Comparison of ENCODE assay signal across 20 cellular contexts in the genomic region with DNA sequence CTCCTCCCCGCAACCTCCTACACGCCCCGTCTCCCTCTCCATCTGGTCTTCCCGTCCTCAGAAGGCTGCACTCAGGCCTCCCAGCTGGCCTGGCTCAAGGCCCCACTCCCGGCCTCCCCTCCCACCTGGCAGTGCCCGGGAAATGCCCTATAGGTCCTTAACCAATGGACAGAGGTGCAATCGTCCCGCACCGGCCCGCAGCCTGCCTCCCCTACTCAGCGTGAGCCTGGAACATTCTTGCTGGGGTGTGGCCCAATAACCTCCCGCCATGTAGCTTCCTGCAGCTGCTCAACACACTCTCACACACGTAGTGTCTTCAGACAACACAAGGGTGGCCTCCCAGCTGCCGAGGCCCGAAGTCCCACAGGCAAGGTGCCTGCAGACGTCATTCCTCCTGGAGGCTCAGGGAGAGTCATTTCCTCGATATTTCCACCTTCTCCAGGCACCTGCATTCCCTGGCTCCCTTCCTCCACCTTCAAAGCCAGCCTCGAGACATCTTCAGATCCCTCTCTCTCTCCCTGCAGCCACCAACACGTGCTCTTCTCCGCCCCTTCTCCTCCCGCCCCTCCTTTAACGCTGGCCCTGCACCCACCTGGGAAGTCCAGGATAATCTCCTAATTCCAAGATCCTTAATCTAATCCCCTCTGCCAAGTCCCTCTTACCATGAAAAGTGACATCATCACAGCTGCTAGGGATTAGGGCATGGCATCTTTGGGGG. TPM values are rescaled to one million over a fixed set of nuclear protein-coding genes. Genes with fewer than 3 reads are reported as not detected.
DNase-seq lines count a peak whose midpoint lies in the region; TF ChIP-seq lines count a peak whose summit lies in the region.
"Had no signal": no experiment of that assay in that cellular context is flagged by ENCODE, and none has a peak within 500 bp of the region (broad histone marks: within the 10 kb centered on the region; RNA-seq: fewer than 3 reads in every experiment).

No MANE protein-coding gene starts in this region.

- CTCF ChIA-PET in SK-N-SH (lab: Yijun Ruan, JAX), result interaction anchor here (1.2 kb wide), 1 partner anchor 58 kb away, joined by 4 read pairs; no protein-coding TSS in a partner anchor

- H3F3A ChIP-seq in neural progenitor cell (ENCODE audit: low read depth) (no peaks in the 10 kb centered on the region), SK-N-SH (replicated peaks; ENCODE audit: insufficient read depth) (no peaks in the 10 kb centered on the region)

- H3K9me3 ChIP-seq in neural progenitor cell (ENCODE audit: low read depth), result no peaks in the 10 kb centered on the region
- H3K9me3 ChIP-seq in SK-N-SH, result no peaks in the 10 kb centered on the region
- no peaks in the 10 kb centered on the region for H3K9me3 ChIP-seq in spleen
- H3K9me3 ChIP-seq: adrenal gland, upper lobe of left lung had no signal

- H3K79me2 ChIP-seq in neural progenitor cell (ENCODE audit: low read depth) (no peaks in the 10 kb centered on the region), SK-N-SH (ENCODE audit: insufficient read depth) (no peaks in the 10 kb centered on the region)

- H3K4me3 Mint-ChIP-seq in chondrocyte (ENCODE audit: unreplicated experiment), result no peak overlapping the region
- H3K4me3 Mint-ChIP-seq in neural progenitor cell, result peak overlapping the region; percentile 7
- H3K4me3 Mint-ChIP-seq: activated CD4-positive, alpha-beta T cell treated with anti-CD3 and anti-CD28 coated beads for 36 hours; activated CD8-positive, alpha-beta memory T cell treated with anti-CD3 and anti-CD28 coated beads, Interleukin-2, amount 10 ng/mL, durations not matched to agents 7 days and 5 days; stimulated activated naive CD8-positive, alpha-beta T cell treated with anti-CD3 and anti-CD28 coated beads, Interleukin-15, Interleukin-2, amounts not matched to agents 100 ng/mL and 50 ng/mL, for 24 hours had no signal

- H3K36me3 Mint-ChIP-seq in chondrocyte (ENCODE audit: low read depth) (no peaks in the 10 kb centered on the region), neural progenitor cell (no peaks in the 10 kb centered on the region)
- H3K36me3 Mint-ChIP-seq: activated CD8-positive, alpha-beta memory T cell treated with anti-CD3 and anti-CD28 coated beads, Interleukin-2, amount 10 ng/mL, durations not matched to agents 7 days and 5 days had no signal

- H3K9ac ChIP-seq in neural progenitor cell (no peak overlapping the region), SK-N-SH (no peak overlapping the region)

- TF ChIP-seq RAD21 in SK-N-SH (IDR thresholded peaks at IDR 0.05; ENCODE audit: low read length), result no peak

- 51% methylated on average over 22 of the region's 22 CpGs for WGBS in SK-N-SH (ENCODE audit: low lambda C conversion rate)
- 50 to 68% (median 61%) methylated on average over 20 to 22 of the region's 22 CpGs for WGBS in spleen, 5 donors

- H3K36me3 ChIP-seq in neural progenitor cell, result no peaks in the 10 kb centered on the region
- H3K36me3 ChIP-seq in SK-N-SH (replicated peaks in 1 of 2; ENCODE audit: control insufficient read depth in 1 of 2, insufficient read depth in 2 of 2, low read length in 1 of 2), result no peaks in the 10 kb centered on the region
- H3K36me3 ChIP-seq in spleen, result no peaks in the 10 kb centered on the region
- H3K36me3 ChIP-seq: adrenal gland, upper lobe of left lung had no signal

- DNase-seq in NCI-H748 (lab: John Stamatoyannopoulos, UW; ENCODE audit: unreplicated experiment) (peak; percentile 23), NCI-H748 treated with DMSO at 0.1 percent for 48 hours (lab: John Stamatoyannopoulos, UW) (no peak), NCI-H226 (peak; percentile 64), chondrocyte (ENCODE audit: low spot score) (peak; percentile 76), neural progenitor cell (ENCODE audit: low spot score) (no peak), SK-N-SH (no peak), spleen (no peak)
- DNase-seq in activated CD8-positive, alpha-beta memory T cell treated with anti-CD3 and anti-CD28 coated beads, Interleukin-2, amount 50 U/mL, for 4 hours, result no peak
- DNase-seq: activated CD4-positive, alpha-beta T cell treated with anti-CD3 and anti-CD28 coated beads for 36 hours; activated CD8-positive, alpha-beta memory T cell treated with anti-CD3 and anti-CD28 coated beads, Interleukin-2, amount 10 ng/mL, durations not matched to agents 7 days and 5 days; activated effector memory CD4-positive, alpha-beta T cell treated with Interleukin-2 at 50 U/mL for 16 hours; adrenal gland; cerebellar nuclear complex; GOT3; islet precursor cell; NCI-H2029 treated with DMSO at 0.1 percent for 48 hours; stimulated activated CD4-positive, alpha-beta T cell treated with anti-CD3 and anti-CD28 coated beads, Interleukin-1b, Interleukin-23, amount 100 ng/mL, for 48 hours; T-helper 9 cell; upper lobe of left lung had no signal

- H2AFZ ChIP-seq in neural progenitor cell (replicated peaks) (no peak overlapping the region), SK-N-SH (ENCODE audit: low read depth) (no peak overlapping the region)

- H3K27me3 ChIP-seq in neural progenitor cell (no peaks in the 10 kb centered on the region), SK-N-SH (ENCODE audit: insufficient read depth) (no peaks in the 10 kb centered on the region), spleen (replicated peaks in 1 of 7) (peaks cover 0 to 30% (median 0%) of the 10 kb centered on the region in 7 donors)
- H3K27me3 ChIP-seq: adrenal gland, upper lobe of left lung had no signal

- TF ChIP-seq CTCF in chondrocyte (IDR thresholded peaks at IDR 0.05) (no peak), neural progenitor cell (IDR thresholded peaks at IDR 0.05) (no peak), SK-N-SH (IDR thresholded peaks at IDR 0.05) (no peak), spleen (IDR thresholded peaks at IDR 0.05 in 8 of 11, conservative IDR thresholded peaks at IDR 0.05 in 3 of 11) (no peak)

- no peak overlapping the region for H3K4me2 ChIP-seq in neural progenitor cell
- H3K4me2 ChIP-seq in SK-N-SH, result no peak overlapping the region

- H3K4me1 ChIP-seq in neural progenitor cell, result peaks cover 15% of the 10 kb centered on the region
- peaks cover 0 to 18% of the 10 kb centered on the region in 2 experiments; a peak in 1 of 4 replicates for H3K4me1 ChIP-seq in SK-N-SH (ENCODE audit: control insufficient read depth in 1 of 2, insufficient read depth in 2 of 2, low read depth in 1 of 2, low read length in 1 of 2)
- peaks cover 0 to 3% (median 0%) of the 10 kb centered on the region in 6 donors for H3K4me1 ChIP-seq in spleen

- intact Hi-C loops in spleen (cut with DNase I; ENCODE audit: low total_unique reads), result no loop called here

- H4K20me1 ChIP-seq in neural progenitor cell (ENCODE audit: low read depth) (no peaks in the 10 kb centered on the region), SK-N-SH (ENCODE audit: insufficient read depth) (no peaks in the 10 kb centered on the region)

- TF ChIP-seq POLR2A in spleen (IDR thresholded peaks at IDR 0.05), result no peak

- H3K9me3 Mint-ChIP-seq in chondrocyte (ENCODE audit: low read depth), result peaks cover 3% of the 10 kb centered on the region
- peaks cover 5% of the 10 kb centered on the region for H3K9me3 Mint-ChIP-seq in neural progenitor cell
- H3K9me3 Mint-ChIP-seq: stimulated activated naive CD8-positive, alpha-beta T cell treated with anti-CD3 and anti-CD28 coated beads, Interleukin-15, Interleukin-2, amounts not matched to agents 100 ng/mL and 50 ng/mL, for 24 hours had no signal

- H3K27ac Mint-ChIP-seq in chondrocyte (ENCODE audit: unreplicated experiment) (no peak overlapping the region), neural progenitor cell (peak overlapping the region; percentile 85)
- H3K27ac Mint-ChIP-seq: activated CD4-positive, alpha-beta T cell treated with anti-CD3 and anti-CD28 coated beads for 36 hours; activated CD8-positive, alpha-beta memory T cell treated with anti-CD3 and anti-CD28 coated beads, Interleukin-2, amount 10 ng/mL, durations not matched to agents 7 days and 5 days; stimulated activated naive CD8-positive, alpha-beta T cell treated with anti-CD3 and anti-CD28 coated beads, Interleukin-15, Interleukin-2, amounts not matched to agents 100 ng/mL and 50 ng/mL, for 24 hours had no signal

- H3K27me3 Mint-ChIP-seq in chondrocyte (ENCODE audit: low read depth) (peaks cover 37% of the 10 kb centered on the region), neural progenitor cell (ENCODE audit: insufficient read depth, low read depth) (peaks cover 35% of the 10 kb centered on the region)
- H3K27me3 Mint-ChIP-seq: activated CD8-positive, alpha-beta memory T cell treated with anti-CD3 and anti-CD28 coated beads, Interleukin-2, amount 10 ng/mL, durations not matched to agents 7 days and 5 days; stimulated activated naive CD8-positive, alpha-beta T cell treated with anti-CD3 and anti-CD28 coated beads, Interleukin-15, Interleukin-2, amounts not matched to agents 100 ng/mL and 50 ng/mL, for 24 hours had no signal

- no peak overlapping the region for H3K27ac ChIP-seq in neural progenitor cell
- no peak overlapping the region; a peak in 1 of 4 replicates for H3K27ac ChIP-seq in SK-N-SH (ENCODE audit: low read depth in 2 of 2, low read length in 1 of 2)
- no peak overlapping the region for H3K27ac ChIP-seq in spleen
- H3K27ac ChIP-seq: adrenal gland, upper lobe of left lung had no signal

- H3K4me1 Mint-ChIP-seq in chondrocyte (ENCODE audit: low read depth), result peaks cover 6% of the 10 kb centered on the region
- peaks cover 18% of the 10 kb centered on the region for H3K4me1 Mint-ChIP-seq in neural progenitor cell
- H3K4me1 Mint-ChIP-seq: activated CD4-positive, alpha-beta T cell treated with anti-CD3 and anti-CD28 coated beads for 36 hours; activated CD8-positive, alpha-beta memory T cell treated with anti-CD3 and anti-CD28 coated beads, Interleukin-2, amount 10 ng/mL, durations not matched to agents 7 days and 5 days had no signal

- TF ChIP-seq EP300 in SK-N-SH (IDR thresholded peaks at IDR 0.05; ENCODE audit: borderline replicate concordance in 1 of 2, low read depth in 1 of 2, low read length in 1 of 2), result no peak

- POLR2A ChIA-PET in SK-N-SH (lab: Yijun Ruan, JAX), result no interaction called here

- H3K9me2 ChIP-seq in SK-N-SH, result no peaks in the 10 kb centered on the region

- H3K4me3 ChIP-seq in neural progenitor cell (no peak overlapping the region), SK-N-SH (ENCODE audit: low read depth in 2 of 2, low read length in 1 of 2) (no peak overlapping the region), spleen (no peak overlapping the region)
- H3K4me3 ChIP-seq: adrenal gland, upper lobe of left lung had no signal

TF ChIP-seq in SK-N-SH, 30 proteins besides CTCF, POLR2A, EP300 and RAD21 (continues in another document):
- no peak for TF ChIP-seq SMC3 (IDR thresholded peaks at IDR 0.05; ENCODE audit: low read depth, low read length)
- TF ChIP-seq TCF12 (IDR thresholded peaks at IDR 0.05), result no peak

RNA-seq across cellular contexts. Expression of a gene that starts 56.2 kb away (rescaled TPM):
- total RNA-seq in chondrocyte (0.99 to 1.6 TPM (median 1.5 TPM) in 3 replicates), neural progenitor cell (ENCODE audit: low replicate concordance) (2.5 and 12.9 TPM in 2 replicates), spleen (10 to 100 TPM; 19.5 to 42.1 (median 37.6) TPM)
- polyA plus RNA-seq in SK-N-SH (2012; rRNA removed) (0.15 and 0.36 TPM in 2 replicates), spleen (10 to 100 TPM in 1 of 3 donors, 1 to 10 TPM in 2; 9.4 to 15.5 (median 9.9) TPM)
- polyA plus RNA-seq in SK-N-SH (2012; cell fraction: cytosol; rRNA removed), result 0.09 and 0.26 TPM in 2 replicates
- polyA plus RNA-seq in SK-N-SH (2012; cell fraction: nucleus; rRNA removed), result 0.21 and 0.25 TPM in 2 replicates
- total RNA-seq: activated CD4-positive, alpha-beta T cell treated with anti-CD3 and anti-CD28 coated beads for 36 hours; activated CD8-positive, alpha-beta memory T cell treated with anti-CD3 and anti-CD28 coated beads, Interleukin-2, amount 10 ng/mL, durations not matched to agents 7 days and 5 days had no signal

Comparison
In these comparisons a context has a peak if more than half of its experiments do, and no peak if none do; other contexts are left out.
1. DNase-seq: peak in NCI-H748 (single experiment), NCI-H226 (single experiment) and chondrocyte (single experiment); none in NCI-H748 treated with DMSO at 0.1 percent for 48 hours (single experiment), neural progenitor cell (single experiment), SK-N-SH (single experiment), activated CD8-positive, alpha-beta memory T cell treated with anti-CD3 and anti-CD28 coated beads, Interleukin-2, amount 50 U/mL, for 4 hours (single experiment) and spleen (single experiment).